8 cellular contexts compared by ENCODE assay signal in genomic region chr17:28710948-28711722, GRCh38.
DNase-seq lines count a peak whose midpoint lies in the region; ATAC-seq and TF ChIP-seq lines count a peak whose summit lies in the region.

No MANE protein-coding gene starts in this region.

- H3K4me3 ChIP-seq in astrocyte of the spinal cord (ENCODE audit: low read depth, low read length) (peak overlapping the region; percentile 49), retinal pigment epithelial cell (ENCODE audit: low read length) (peak overlapping the region; percentile 58)

- DNase-seq in NCI-H187 treated with DMSO at 0.1 percent for 48 hours (lab: John Stamatoyannopoulos, UW) (peak; percentile 23), T-helper 9 cell (peak; percentile 86), astrocyte of the spinal cord (ENCODE audit: low read depth, low spot score) (peak; percentile 92), hypothalamus (lab: John Stamatoyannopoulos, UW) (peak in 50 of 51 donors; percentile 32 to 96 (median 84)), retinal pigment epithelial cell (ENCODE audit: low read depth) (peak; percentile 61)

- in situ Hi-C loops in astrocyte of the spinal cord (cut with HindIII; ENCODE audit: low sequenced_read_pairs), result no loop called here

- ATAC-seq in HG02852 (IDR thresholded peaks at IDR 0.05; ENCODE audit: unreplicated experiment) (peak; percentile 78), HG03457 (IDR thresholded peaks at IDR 0.05; ENCODE audit: unreplicated experiment) (no peak)

- TF ChIP-seq CTCF in astrocyte of the spinal cord (IDR thresholded peaks at IDR 0.05; ENCODE audit: low read depth, low read length), result no peak
- TF ChIP-seq CTCF in retinal pigment epithelial cell (conservative IDR thresholded peaks at IDR 0.05; ENCODE audit: low read depth, low read length), result no peak

- TF ChIP-seq POLR2A in GM15510 (IDR thresholded peaks at IDR 0.05; ENCODE audit: borderline replicate concordance, extremely low read depth, insufficient read length), result peak; percentile 71

Comparison
In these comparisons a context has a peak if more than half of its experiments do, and no peak if none do; other contexts are left out.
1. DNase-seq: peak in every context shown above with its lines; median percentile 92 in astrocyte of the spinal cord; 86 in T-helper 9 cell; 84 in hypothalamus; 61 in retinal pigment epithelial cell; 23 in NCI-H187 treated with DMSO at 0.1 percent for 48 hours.